Comparison of ENCODE assay signal across 40 cellular contexts in genomic region chr1:73913025-73913424, GRCh38.
"Had no signal": no experiment of that assay in that cellular context is flagged by ENCODE, and none has a peak within 500 bp of the region (broad histone marks: within the 10 kb centered on the region; RNA-seq: fewer than 3 reads in every experiment).

No MANE protein-coding gene starts in this region.

- H3K27ac ChIP-seq: adrenal gland, ascending aorta, body of pancreas, brain microvascular endothelial cell, breast epithelium, cardiac muscle cell had no signal

- H3K4me1 ChIP-seq: adrenal gland, ascending aorta, body of pancreas, breast epithelium had no signal

- H3K36me3 ChIP-seq: adrenal gland, ascending aorta, brain microvascular endothelial cell, breast epithelium, cardiac muscle cell had no signal

- H3K27ac Mint-ChIP-seq: activated naive CD4-positive, alpha-beta T cell treated with anti-CD3 and anti-CD28 coated beads for 36 hours; activated naive CD4-positive, alpha-beta T cell treated with anti-CD3 and anti-CD28 coated beads, Interleukin-2, amount 10 ng/mL, durations not matched to agents 7 days and 5 days; activated naive CD4-positive, alpha-beta T cell treated with anti-CD3 and anti-CD28 coated beads, Interleukin-2, amount 50 U/mL, for 24 hours; activated naive CD4-positive, alpha-beta T cell treated with anti-CD3 and anti-CD28 coated beads, Interleukin-2, amount 50 U/mL, for 72 hours; activated naive CD8-positive, alpha-beta T cell; activated naive CD8-positive, alpha-beta T cell treated with anti-CD3 and anti-CD28 coated beads for 36 hours; activated naive CD8-positive, alpha-beta T cell treated with anti-CD3 and anti-CD28 coated beads, Interleukin-2, amount 10 ng/mL, durations not matched to agents 7 days and 5 days; activated naive CD8-positive, alpha-beta T cell treated with anti-CD3 and anti-CD28 coated beads, Interleukin-2, amount 50 U/mL, for 24 hours; activated T-cell treated with anti-CD3 and anti-CD28 coated beads, Interleukin-2, amount 50 U/mL, for 24 hours; activated T-cell treated with anti-CD3 and anti-CD28 coated beads, Interleukin-2, amount 50 U/mL, for 72 hours; activated T-helper 1 cell treated with anti-CD3 and anti-CD28 coated beads, Interleukin-12 subunit alpha, Interleukin-12 subunit beta, Interleukin-2, Interleukin-4 antibody, amounts not matched to agents 30 ng/mL and 10 ng/mL and 1 ng/mL, durations not matched to agents 14 hours and 24 hours and 36 hours; activated T-helper 17 cell treated with anti-CD3 and anti-CD28 coated beads, Interleukin-2, amount 50 U/mL, for 72 hours; activated T-helper 2 cell treated with anti-CD3 and anti-CD28 coated beads, Interferon-gamma antibody, Interleukin-2, Interleukin-4, amounts not matched to agents 10 μg/mL and 5 μg/mL and 100 μg/mL, durations not matched to agents 14 hours and 24 hours and 36 hours; brain had no signal

- H3K9me3 ChIP-seq: adrenal gland, ascending aorta had no signal

- H3K27me3 Mint-ChIP-seq: activated naive CD4-positive, alpha-beta T cell treated with anti-CD3 and anti-CD28 coated beads, Interleukin-2, amount 10 ng/mL, durations not matched to agents 7 days and 5 days; activated naive CD4-positive, alpha-beta T cell treated with anti-CD3 and anti-CD28 coated beads, Interleukin-2, amount 50 U/mL, for 24 hours; activated naive CD8-positive, alpha-beta T cell; activated naive CD8-positive, alpha-beta T cell treated with anti-CD3 and anti-CD28 coated beads for 36 hours; activated naive CD8-positive, alpha-beta T cell treated with anti-CD3 and anti-CD28 coated beads, Interleukin-2, amount 10 ng/mL, durations not matched to agents 7 days and 5 days; activated naive CD8-positive, alpha-beta T cell treated with anti-CD3 and anti-CD28 coated beads, Interleukin-2, amount 50 U/mL, for 24 hours; activated T-cell treated with anti-CD3 and anti-CD28 coated beads, Interleukin-2, amount 50 U/mL, for 24 hours; central memory CD8-positive, alpha-beta T cell had no signal

- H3K27me3 ChIP-seq: adrenal gland, ascending aorta, body of pancreas, brain microvascular endothelial cell, breast epithelium, cardiac muscle cell had no signal

- ATAC-seq: activated naive CD4-positive, alpha-beta T cell treated with anti-CD3 and anti-CD28 coated beads, Interleukin-2, amount 50 U/mL, for 72 hours; activated naive CD8-positive, alpha-beta T cell treated with anti-CD3 and anti-CD28 coated beads, Interleukin-2, amount 50 U/mL, for 24 hours; activated T-cell treated with anti-CD3 and anti-CD28 coated beads, Interleukin-2, amount 50 U/mL, for 4 hours; activated T-cell treated with anti-CD3 and anti-CD28 coated beads, Interleukin-2, amount 50 U/mL, for 72 hours; activated T-helper 17 cell treated with anti-CD3 and anti-CD28 coated beads, Interleukin-2, amount 50 U/mL, for 72 hours; body of pancreas had no signal

- H3K4me3 ChIP-seq: adrenal gland, ascending aorta, body of pancreas, breast epithelium, cardiac muscle cell had no signal

- H3K36me3 Mint-ChIP-seq: activated naive CD4-positive, alpha-beta T cell treated with anti-CD3 and anti-CD28 coated beads, Interleukin-2, amount 10 ng/mL, durations not matched to agents 7 days and 5 days; activated naive CD4-positive, alpha-beta T cell treated with anti-CD3 and anti-CD28 coated beads, Interleukin-2, amount 50 U/mL, for 24 hours; activated naive CD8-positive, alpha-beta T cell; activated naive CD8-positive, alpha-beta T cell treated with anti-CD3 and anti-CD28 coated beads for 36 hours; activated naive CD8-positive, alpha-beta T cell treated with anti-CD3 and anti-CD28 coated beads, Interleukin-2, amount 10 ng/mL, durations not matched to agents 7 days and 5 days had no signal

- FAIRE-seq: astrocyte, bronchial epithelial cell had no signal

- DNase-seq: activated effector memory CD4-positive, alpha-beta T cell treated with anti-CD3 and anti-CD28 coated beads, Interleukin-2, amount 50 U/mL, for 16 hours; activated effector memory CD4-positive, alpha-beta T cell treated with Interleukin-2 at 50 U/mL for 16 hours; activated gamma-delta T cell; activated gamma-delta T cell treated with Interleukin-2 at 50 U/mL for 16 hours; activated naive CD4-positive, alpha-beta T cell; activated naive CD4-positive, alpha-beta T cell treated with anti-CD3 and anti-CD28 coated beads for 36 hours; activated naive CD4-positive, alpha-beta T cell treated with anti-CD3 and anti-CD28 coated beads, Interleukin-2, amount 10 ng/mL, durations not matched to agents 7 days and 5 days; activated naive CD4-positive, alpha-beta T cell treated with anti-CD3 and anti-CD28 coated beads, Interleukin-2, amount 50 U/mL, for 16 hours; activated naive CD4-positive, alpha-beta T cell treated with Interleukin-2 at 50 U/mL for 16 hours; activated naive CD8-positive, alpha-beta T cell treated with anti-CD3 and anti-CD28 coated beads for 36 hours; activated naive CD8-positive, alpha-beta T cell treated with anti-CD3 and anti-CD28 coated beads, Interleukin-2, amount 10 ng/mL, durations not matched to agents 7 days and 5 days; activated naive CD8-positive, alpha-beta T cell treated with anti-CD3 and anti-CD28 coated beads, Interleukin-2, amount 50 U/mL, for 24 hours; activated T-cell treated with anti-CD3 and anti-CD28 coated beads, Interleukin-2, amount 50 U/mL, for 1 hour; activated T-cell treated with anti-CD3 and anti-CD28 coated beads, Interleukin-2, amount 50 U/mL, for 24 hours; activated T-cell treated with anti-CD3 and anti-CD28 coated beads, Interleukin-2, amount 50 U/mL, for 4 hours; activated T-cell treated with anti-CD3 and anti-CD28 coated beads, Interleukin-2, amount 50 U/mL, for 48 hours; activated T-cell treated with anti-CD3 and anti-CD28 coated beads, Interleukin-2, amount 50 U/mL, for 72 hours; adrenal gland; amniotic stem cell; amygdala; anterior cingulate cortex; aorta; body of pancreas; brain microvascular endothelial cell; caudate nucleus; central memory CD4-positive, alpha-beta T cell; cerebellar nuclear complex had no signal

- H3K4me3 Mint-ChIP-seq: activated naive CD4-positive, alpha-beta T cell treated with anti-CD3 and anti-CD28 coated beads for 36 hours; activated naive CD4-positive, alpha-beta T cell treated with anti-CD3 and anti-CD28 coated beads, Interleukin-2, amount 10 ng/mL, durations not matched to agents 7 days and 5 days; activated naive CD4-positive, alpha-beta T cell treated with anti-CD3 and anti-CD28 coated beads, Interleukin-2, amount 50 U/mL, for 24 hours; activated naive CD8-positive, alpha-beta T cell; activated naive CD8-positive, alpha-beta T cell treated with anti-CD3 and anti-CD28 coated beads for 36 hours; activated naive CD8-positive, alpha-beta T cell treated with anti-CD3 and anti-CD28 coated beads, Interleukin-2, amount 10 ng/mL, durations not matched to agents 7 days and 5 days; activated naive CD8-positive, alpha-beta T cell treated with anti-CD3 and anti-CD28 coated beads, Interleukin-2, amount 50 U/mL, for 24 hours; activated T-cell treated with anti-CD3 and anti-CD28 coated beads, Interleukin-2, amount 50 U/mL, for 24 hours; activated T-cell treated with anti-CD3 and anti-CD28 coated beads, Interleukin-2, amount 50 U/mL, for 4 hours; activated T-cell treated with anti-CD3 and anti-CD28 coated beads, Interleukin-2, amount 50 U/mL, for 72 hours; activated T-helper 1 cell treated with anti-CD3 and anti-CD28 coated beads, Interleukin-12 subunit alpha, Interleukin-12 subunit beta, Interleukin-2, Interleukin-4 antibody, amounts not matched to agents 30 ng/mL and 10 ng/mL and 1 ng/mL, durations not matched to agents 14 hours and 24 hours and 36 hours; activated T-helper 17 cell treated with anti-CD3 and anti-CD28 coated beads, Interleukin-2, amount 50 U/mL, for 72 hours; brain; central memory CD8-positive, alpha-beta T cell had no signal

- H3K4me1 Mint-ChIP-seq: activated naive CD4-positive, alpha-beta T cell treated with anti-CD3 and anti-CD28 coated beads, Interleukin-2, amount 10 ng/mL, durations not matched to agents 7 days and 5 days; activated naive CD4-positive, alpha-beta T cell treated with anti-CD3 and anti-CD28 coated beads, Interleukin-2, amount 50 U/mL, for 24 hours; activated naive CD8-positive, alpha-beta T cell treated with anti-CD3 and anti-CD28 coated beads for 36 hours; activated naive CD8-positive, alpha-beta T cell treated with anti-CD3 and anti-CD28 coated beads, Interleukin-2, amount 10 ng/mL, durations not matched to agents 7 days and 5 days; activated naive CD8-positive, alpha-beta T cell treated with anti-CD3 and anti-CD28 coated beads, Interleukin-2, amount 50 U/mL, for 24 hours; activated T-helper 17 cell treated with anti-CD3 and anti-CD28 coated beads, Interleukin-2, amount 50 U/mL, for 72 hours; central memory CD8-positive, alpha-beta T cell had no signal
